Comparison of ENCODE assay signal across 10 cellular contexts in the genomic region with DNA sequence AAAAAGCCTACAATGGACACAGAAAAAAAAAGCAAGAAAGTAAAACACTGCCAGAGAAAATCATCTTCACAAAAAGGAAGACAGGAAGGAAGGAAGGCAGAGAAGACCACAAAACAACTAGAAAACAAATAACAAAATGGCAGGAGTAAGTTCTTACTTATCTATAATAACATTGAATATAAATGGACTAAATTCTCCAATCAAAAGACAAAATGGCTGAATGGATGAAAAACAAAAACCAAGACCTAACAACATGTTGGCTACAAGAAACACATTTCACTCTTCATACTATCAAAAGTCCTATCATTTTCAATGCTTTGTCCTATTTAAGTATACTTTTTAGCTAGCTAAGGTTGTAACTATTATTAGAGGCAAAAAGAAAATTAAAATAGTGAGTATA.
"Had no signal": no experiment of that assay in that cellular context is flagged by ENCODE, and none has a peak within 500 bp of the region (broad histone marks: within the 10 kb centered on the region; RNA-seq: fewer than 3 reads in every experiment).

No MANE protein-coding gene starts in this region.

- H3K4me2 ChIP-seq: GM23338 had no signal

- H3K4me1 ChIP-seq: HAP-1 had no signal

- H3K27ac ChIP-seq: GM23248 had no signal

- H3K9me3 ChIP-seq: HAP-1 had no signal

- FAIRE-seq: H1, H54 had no signal

- DNase-seq: GM23248, GOT3, H7, H9, HCEC 1CT, HFFc6 had no signal

- H3K36me3 ChIP-seq: HAP-1 had no signal

- H3K9ac ChIP-seq: GM23248 had no signal

- H2AFZ ChIP-seq: GM23248, GM23338 had no signal

- ATAC-seq: GM23338 had no signal

- H3K4me3 ChIP-seq: GM23248, GM23338, HAP-1 had no signal
